10 cellular contexts compared by ENCODE assay signal in genomic region chr10:13831711-13832110, GRCh38.
DNase-seq lines count a peak whose midpoint lies in the region; ATAC-seq and TF ChIP-seq lines count a peak whose summit lies in the region.
"Had no signal": no experiment of that assay in that cellular context is flagged by ENCODE, and none has a peak within 500 bp of the region (broad histone marks: within the 10 kb centered on the region; RNA-seq: fewer than 3 reads in every experiment).

No MANE protein-coding gene starts in this region.

- no peak overlapping the region for H3K4me3 Mint-ChIP-seq in endodermal cell

- no peak overlapping the region for H3K4me3 ChIP-seq in Jurkat, Clone E6-1 (ENCODE audit: low read length)
- no peak overlapping the region for H3K4me3 ChIP-seq in endodermal cell (ENCODE audit: low read length)
- no peak overlapping the region for H3K4me3 ChIP-seq in stomach smooth muscle (ENCODE audit: low read length in 2 of 2)

- peak overlapping the region; percentile 65 for H3K27ac ChIP-seq in endodermal cell (ENCODE audit: low read depth, low read length)
- H3K27ac ChIP-seq in stomach smooth muscle (ENCODE audit: low read length), result peak overlapping the region; percentile 6
- H3K27ac ChIP-seq: 22Rv1 had no signal

- H3K9ac ChIP-seq in endodermal cell (ENCODE audit: extremely low read depth, low read length, poor library complexity, severe bottlenecking), result no peak overlapping the region
- H3K9ac ChIP-seq in stomach smooth muscle (ENCODE audit: low read length in 2 of 2), result no peak overlapping the region

- WGBS in endodermal cell (ENCODE audit: insufficient coverage in 1 of 2, insufficient read length in 1 of 2), 2 experiments, result 68 to 73% methylated on average over 3 of the region's 3 CpGs

- no peaks in the 10 kb centered on the region for H3K36me3 Mint-ChIP-seq in endodermal cell (ENCODE audit: low read depth)

- H3K27me3 Mint-ChIP-seq in endodermal cell (ENCODE audit: insufficient read depth), result no peaks in the 10 kb centered on the region

- H3K36me3 ChIP-seq in endodermal cell (ENCODE audit: control insufficient read depth, insufficient read depth, low read length) (no peaks in the 10 kb centered on the region), stomach smooth muscle (ENCODE audit: control insufficient read depth in 2 of 2, insufficient read depth in 2 of 2, low read length in 2 of 2) (no peaks in the 10 kb centered on the region)

- peaks cover 18% of the 10 kb centered on the region for H3K4me1 Mint-ChIP-seq in endodermal cell

- H3K27me3 ChIP-seq in endodermal cell (ENCODE audit: control insufficient read depth, insufficient read depth, low read length, poor library complexity, severe bottlenecking) (no peaks in the 10 kb centered on the region), stomach smooth muscle (ENCODE audit: control insufficient read depth in 1 of 2, insufficient read depth in 2 of 2, low read length in 2 of 2) (no peaks in the 10 kb centered on the region)

- H3K9me3 Mint-ChIP-seq in endodermal cell, result no peaks in the 10 kb centered on the region

- H3K27ac Mint-ChIP-seq in endodermal cell, result no peak overlapping the region

- DNase-seq in SKM-1 treated with dmso at 0.1 percent for 144 hours (lab: John Stamatoyannopoulos, UW; ENCODE audit: unreplicated experiment) (peak; percentile 5), SKM-1 (lab: John Stamatoyannopoulos, UW; ENCODE audit: unreplicated experiment) (no peak), endodermal cell (no peak), NCI-H128 (lab: John Stamatoyannopoulos, UW; ENCODE audit: unreplicated experiment) (no peak), inferior parietal cortex (ENCODE audit: extremely low spot score) (no peak)
- peak; percentile 11 for DNase-seq in Jurkat, Clone E6-1 (ENCODE audit: low read depth, low spot score)
- DNase-seq: activated naive CD4-positive, alpha-beta T cell treated with anti-CD3 and anti-CD28 coated beads, Interleukin-2, amount 50 U/mL, for 16 hours had no signal

- TF ChIP-seq CTCF in endodermal cell (conservative IDR thresholded peaks at IDR 0.05), result no peak

- no peak for ATAC-seq in activated CD4-positive, CD25-positive, alpha-beta regulatory T cell treated with anti-CD3 and anti-CD28 coated beads, Interleukin-2, amount 50 U/mL, for 24 hours

- H3K4me1 ChIP-seq in endodermal cell (ENCODE audit: control insufficient read depth, insufficient read depth, low read length) (no peaks in the 10 kb centered on the region), stomach smooth muscle (ENCODE audit: control insufficient read depth, insufficient read depth, low read length) (peaks cover 30% of the 10 kb centered on the region)

- H3K9me3 ChIP-seq in endodermal cell (ENCODE audit: control insufficient read depth, low read length) (no peaks in the 10 kb centered on the region), stomach smooth muscle (ENCODE audit: control insufficient read depth in 2 of 2, low read length in 2 of 2) (no peaks in the 10 kb centered on the region)

Comparison
In these comparisons a context has a peak if more than half of its experiments do, and no peak if none do; other contexts are left out.
1. DNase-seq: peak in SKM-1 treated with dmso at 0.1 percent for 144 hours (single experiment) and Jurkat, Clone E6-1 (single experiment); none in SKM-1 (single experiment), endodermal cell (single experiment), NCI-H128 (single experiment) and inferior parietal cortex (single experiment).